ENCODE assay signal across 13 cellular contexts in the genomic region with DNA sequence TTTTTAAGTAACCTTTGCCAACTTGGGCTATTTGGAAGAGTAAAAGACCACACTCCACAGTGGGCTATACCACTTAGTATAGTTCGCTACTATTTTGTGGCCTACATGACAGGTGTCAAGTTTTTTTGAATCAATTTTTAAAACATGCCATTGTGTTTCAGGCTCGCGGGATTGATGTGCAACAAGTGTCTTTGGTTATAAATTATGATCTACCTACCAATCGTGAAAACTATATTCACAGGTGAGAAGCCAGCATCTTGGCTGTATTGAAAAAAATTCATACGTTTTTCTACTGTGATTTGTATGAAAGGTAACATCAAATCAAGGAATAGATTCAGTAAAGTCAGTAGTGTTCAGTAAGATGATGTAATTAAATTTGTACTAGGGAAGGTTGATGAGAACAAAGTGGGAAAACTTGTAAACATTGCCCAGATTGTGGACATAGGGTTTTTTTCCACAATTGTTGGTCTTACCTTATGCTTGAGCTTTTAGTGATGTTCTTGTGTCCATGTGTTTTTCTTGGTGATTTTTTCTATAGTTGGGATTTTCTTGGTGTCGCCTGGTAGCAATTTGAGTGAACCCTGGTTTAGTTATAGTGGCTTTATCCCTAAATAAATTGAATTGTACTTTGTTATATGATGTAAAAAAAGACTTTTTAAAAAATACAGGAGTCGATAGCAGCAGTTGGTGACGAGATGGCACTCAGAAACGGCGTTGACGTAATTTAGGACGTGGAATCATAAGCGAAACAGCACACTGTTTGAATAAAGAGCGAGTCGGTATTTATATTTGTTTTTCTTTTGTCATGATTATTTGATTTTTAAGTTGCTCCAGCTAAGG. TPM values are rescaled to one million over a fixed set of nuclear protein-coding genes. Genes with fewer than 3 reads are reported as not detected.
DNase-seq lines count a peak whose midpoint lies in the region; TF ChIP-seq lines count a peak whose summit lies in the region.
"Had no signal": no experiment of that assay in that cellular context is flagged by ENCODE, and none has a peak within 500 bp of the region (broad histone marks: within the 10 kb centered on the region; RNA-seq: fewer than 3 reads in every experiment).

No MANE protein-coding gene starts in this region.

- H3K9me3 Mint-ChIP-seq in brain = peaks cover 0 to 6% (median 0%) of the 10 kb centered on the region in 5 experiments

- no peak for TF ChIP-seq RAD21 in neural cell (conservative IDR thresholded peaks at IDR 0.05)

- H3K79me2 ChIP-seq in KMS-11 (ENCODE audit: insufficient read depth, low read depth) (peaks cover 60% of the 10 kb centered on the region), neural cell (replicated peaks; ENCODE audit: insufficient read depth, low read length) (peaks cover 44% of the 10 kb centered on the region)

- H3K36me3 ChIP-seq in KMS-11 (ENCODE audit: insufficient read depth) (peaks cover 61% of the 10 kb centered on the region), neural cell (ENCODE audit: insufficient read depth, low read length) (peaks cover 38% of the 10 kb centered on the region)

- TF ChIP-seq EP300 in neural cell (conservative IDR thresholded peaks at IDR 0.05; ENCODE audit: poor library complexity, severe bottlenecking) = no peak

- no peak for TF ChIP-seq CTCF in KMS-11 (conservative IDR thresholded peaks at IDR 0.05; ENCODE audit: low read depth, low read length)
- no peak for TF ChIP-seq CTCF in brain (conservative IDR thresholded peaks at IDR 0.05)
- TF ChIP-seq CTCF in neural cell (IDR thresholded peaks at IDR 0.05; ENCODE audit: poor library complexity, severe bottlenecking) = no peak

- peaks cover 13% of the 10 kb centered on the region for H3K27me3 Mint-ChIP-seq in brain

- H3K9me2 ChIP-seq in neural cell (ENCODE audit: insufficient read depth, low read length) = no peaks in the 10 kb centered on the region

- H3K9me3 ChIP-seq in neural cell (ENCODE audit: low read length) = no peaks in the 10 kb centered on the region

- H3K4me3 Mint-ChIP-seq in brain = peak overlapping the region; percentile 51 to 99 (median 66)

- H3K4me1 Mint-ChIP-seq in brain = peaks cover 54% of the 10 kb centered on the region

- H3F3A ChIP-seq in neural cell (ENCODE audit: insufficient read depth, low read length, poor library complexity, severe bottlenecking) = peaks cover 11% of the 10 kb centered on the region

- peaks cover 79% of the 10 kb centered on the region for H3K36me3 Mint-ChIP-seq in brain

- H4K20me1 ChIP-seq in KMS-11 (ENCODE audit: insufficient read depth) (peaks cover 71% of the 10 kb centered on the region), neural cell (ENCODE audit: insufficient read depth) (peaks cover 52% of the 10 kb centered on the region)

- H3K4me2 ChIP-seq in KMS-11 (peak overlapping the region; percentile 80), neural cell (ENCODE audit: low read length) (peak overlapping the region; percentile 12)

- H3K4me3 ChIP-seq in KMS-11 (IDR thresholded peaks at IDR 0.05; ENCODE audit: insufficient read depth, low read depth, low read length) = no peak overlapping the region
- H3K4me3 ChIP-seq in neural cell (ENCODE audit: low read length) = peak overlapping the region; percentile 77

- H2AFZ ChIP-seq in KMS-11 (ENCODE audit: low read depth) (no peak overlapping the region), neural cell (ENCODE audit: low read depth, low read length) (no peak overlapping the region)

- DNase-seq in DMS 273 (lab: John Stamatoyannopoulos, UW; ENCODE audit: unreplicated experiment) = peak; percentile 54
- DNase-seq in DMS 273 treated with DMSO at 0.1 percent for 48 hours (lab: John Stamatoyannopoulos, UW) = no peak
- DNase-seq in putamen (ENCODE audit: low spot score) = no peak
- no peak for DNase-seq in NCI-H2196 (lab: John Stamatoyannopoulos, UW; ENCODE audit: unreplicated experiment)
- DNase-seq in cerebellum (ENCODE audit: low spot score) = no peak
- DNase-seq: 8988T, foreskin keratinocyte, nucleus accumbens had no signal

- H3K27ac Mint-ChIP-seq in brain = peak overlapping the region in 2 of 5 experiments; percentile 34 to 47

- H3K27ac ChIP-seq in KMS-11 = peak overlapping the region; percentile 95; the same call in 1 of the 2 replicates
- no peak overlapping the region for H3K27ac ChIP-seq in neural cell (ENCODE audit: low read length)

- peaks cover 27% of the 10 kb centered on the region for H3K4me1 ChIP-seq in KMS-11 (ENCODE audit: low read depth, poor library complexity, severe bottlenecking)
- H3K4me1 ChIP-seq: foreskin keratinocyte had no signal

- H3K27me3 ChIP-seq in KMS-11 (ENCODE audit: insufficient read depth, low read depth) (no peaks in the 10 kb centered on the region), neural cell (ENCODE audit: insufficient read depth, low read depth, low read length) (no peaks in the 10 kb centered on the region)
- H3K27me3 ChIP-seq: foreskin keratinocyte had no signal

- H3K9ac ChIP-seq in KMS-11 (peak overlapping the region; percentile 98; the same call in 1 of the 2 replicates), neural cell (ENCODE audit: low read length) (no peak overlapping the region)

TF ChIP-seq in neural cell, 6 proteins besides CTCF, POLR2A, EP300 and RAD21:
- no peak for TF ChIP-seq MXI1 (conservative IDR thresholded peaks at IDR 0.05; ENCODE audit: poor library complexity, severe bottlenecking)
- TF ChIP-seq REST (IDR thresholded peaks at IDR 0.05; ENCODE audit: borderline replicate concordance) = no peak
- TF ChIP-seq TAF1 (IDR thresholded peaks at IDR 0.05; ENCODE audit: low read depth) = no peak
- TF ChIP-seq EZH2 (IDR thresholded peaks at IDR 0.05; ENCODE audit: borderline replicate concordance, insufficient read depth, low read length, poor library complexity, severe bottlenecking) = no peak
- TF ChIP-seq POLR2AphosphoS5 (IDR thresholded peaks at IDR 0.05) = no peak
- no peak for TF ChIP-seq SMC3 (conservative IDR thresholded peaks at IDR 0.05; ENCODE audit: poor library complexity)
TF ChIP-seq in neural cell: peak in this region for 0.

RNA-seq across cellular contexts. Expression of gene EIF4A2, which starts 4.5 kb away (rescaled TPM):
- 399 TPM for polyA plus RNA-seq in brain (ENCODE audit: insufficient read depth, low read depth, low replicate concordance)
- 2,975 and 3,298 TPM in 2 replicates for polyA plus RNA-seq in neural cell
- 1,236 and 1,574 TPM in 2 replicates for polyA minus RNA-seq in neural cell
- 535 TPM for total RNA-seq in cerebellum

RNA-seq across cellular contexts. Expression of gene RFC4, which starts 18.4 kb away (rescaled TPM):
- 32.4 TPM for polyA plus RNA-seq in brain (ENCODE audit: insufficient read depth, low read depth, low replicate concordance)
- polyA plus RNA-seq in neural cell = 85.2 and 91.1 TPM in 2 replicates
- polyA minus RNA-seq in neural cell = 39.7 and 42.4 TPM in 2 replicates
- 28.1 TPM for total RNA-seq in cerebellum

RNA-seq across cellular contexts. Expression of gene ADIPOQ, which starts 54.6 kb away (rescaled TPM):
- not detected for polyA plus RNA-seq in brain (ENCODE audit: insufficient read depth, low read depth, low replicate concordance)
- not detected in 2 replicates for polyA plus RNA-seq in neural cell
- polyA minus RNA-seq in neural cell = not detected in 2 replicates
- 0.27 TPM for total RNA-seq in cerebellum
- total RNA-seq: activated CD8-positive, alpha-beta memory T cell treated with anti-CD3 and anti-CD28 coated beads for 36 hours; foreskin keratinocyte; NCI-H460 had no signal
- polyA plus RNA-seq: foreskin keratinocyte had no signal
